In the genomic region with DNA sequence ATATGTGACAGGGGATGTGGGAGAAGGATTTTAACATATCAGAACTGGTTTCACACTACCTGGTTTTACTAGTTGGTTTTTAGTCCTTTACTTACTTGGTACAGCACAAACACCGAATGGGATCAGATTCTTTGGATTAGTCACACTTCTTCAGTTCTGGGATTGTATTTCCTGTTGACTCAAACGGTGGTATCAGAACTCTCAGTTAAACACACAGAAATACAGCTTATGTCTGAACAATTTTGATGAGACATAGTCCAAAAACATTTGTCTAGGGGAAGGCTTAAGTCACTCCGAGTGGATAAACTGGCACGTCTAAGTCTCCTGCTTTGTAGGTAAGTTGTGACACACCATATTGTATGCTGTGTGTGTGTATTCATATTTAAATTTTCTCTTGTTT, we compare ENCODE assay signal across 16 cellular contexts.
DNase-seq lines count a peak whose midpoint lies in the region; ATAC-seq and TF ChIP-seq lines count a peak whose summit lies in the region.
"Had no signal": no experiment of that assay in that cellular context is flagged by ENCODE, and none has a peak within 500 bp of the region (broad histone marks: within the 10 kb centered on the region; RNA-seq: fewer than 3 reads in every experiment).

No MANE protein-coding gene starts in this region.

- H3K4me3 ChIP-seq in HFF-Myc (replicated peaks; ENCODE audit: low read depth, low read length): no peak overlapping the region
- H3K4me3 ChIP-seq: A549, lung had no signal

- TF ChIP-seq CTCF in HFF-Myc (IDR thresholded peaks at IDR 0.05; ENCODE audit: low read depth, low read length, missing control alignments) (no peak), foreskin keratinocyte (conservative IDR thresholded peaks at IDR 0.05) (no peak)

- DNase-seq in A172 (ENCODE audit: low spot score) (peak; percentile 70), HFF-Myc (ENCODE audit: extremely low read depth, low read depth) (peak; percentile 40), amniotic epithelial cell (ENCODE audit: low read depth) (peak; percentile 70), foreskin keratinocyte (peak; percentile 66 to 89), OCI-M1 (lab: John Stamatoyannopoulos, UW) (no peak), UCSD-AML1 (lab: John Stamatoyannopoulos, UW; ENCODE audit: unreplicated experiment) (no peak)
- no peak for DNase-seq in stimulated activated CD4-positive, alpha-beta T cell treated with anti-CD3 and anti-CD28 coated beads, Interleukin-2, amount 100 ng/mL, for 48 hours
- DNase-seq: activated CD4-positive, alpha-beta T cell treated with anti-CD3 and anti-CD28 coated beads, Interleukin-2, amount 50 U/mL, for 1 hour; activated gamma-delta T cell; hippocampal formation; NCI-H1105; NCI-H82; occipital lobe had no signal

- H3K27ac ChIP-seq in foreskin keratinocyte: no peak overlapping the region
- H3K27ac ChIP-seq: A549 had no signal

- H3K27me3 ChIP-seq in foreskin keratinocyte: no peaks in the 10 kb centered on the region

- ATAC-seq in foreskin keratinocyte: peak; percentile 95
- no peak for ATAC-seq in GM18867 (IDR thresholded peaks at IDR 0.05; ENCODE audit: unreplicated experiment)
- ATAC-seq: A549 had no signal

- peaks cover 7% of the 10 kb centered on the region for H3K4me1 ChIP-seq in foreskin keratinocyte
- H3K4me1 ChIP-seq: A549 had no signal

Comparison
In these comparisons a context has a peak if more than half of its experiments do, and no peak if none do; other contexts are left out.
1. DNase-seq: peak in A172 (single experiment), HFF-Myc (single experiment), amniotic epithelial cell (single experiment) and foreskin keratinocyte (2 of 2); none in OCI-M1 (single experiment), stimulated activated CD4-positive, alpha-beta T cell treated with anti-CD3 and anti-CD28 coated beads, Interleukin-2, amount 100 ng/mL, for 48 hours (0 of 2) and UCSD-AML1 (single experiment).